ENCODE assay signal across 17 cellular contexts in genomic region chr3:177329854-177330253, GRCh38.
DNase-seq lines count a peak whose midpoint lies in the region; ATAC-seq, FAIRE-seq and TF ChIP-seq lines count a peak whose summit lies in the region.
"Had no signal": no experiment of that assay in that cellular context is flagged by ENCODE, and none has a peak within 500 bp of the region (broad histone marks: within the 10 kb centered on the region; RNA-seq: fewer than 3 reads in every experiment).

No MANE protein-coding gene starts in this region.

- no peak for DNase-seq in T-helper 17 cell
- peak; percentile 28 for DNase-seq in bronchial epithelial cell (ENCODE audit: low read depth)
- DNase-seq in lower lobe of right lung: no peak
- DNase-seq in D341Med (ENCODE audit: low spot score): no peak
- DNase-seq in brain microvascular endothelial cell: no peak
- DNase-seq in DMS 273 (lab: John Stamatoyannopoulos, UW; ENCODE audit: unreplicated experiment): no peak
- DNase-seq: BE2C; CD4-positive, alpha-beta memory T cell; DND-41; GF-D8; NCI-H1092; NCI-H226; NCI-H526 treated with DMSO at 0.1 percent for 48 hours had no signal

- in situ Hi-C loops in brain microvascular endothelial cell (cut with HindIII; ENCODE audit: low pct_ligation_motif_present, low sequenced_read_pairs): no loop called here

- peak overlapping the region; percentile 29 for H3K27ac Mint-ChIP-seq in T-helper 17 cell
- H3K27ac Mint-ChIP-seq: CD4-positive, alpha-beta memory T cell had no signal

- H3K4me1 ChIP-seq in lower lobe of right lung (peaks cover 19% of the 10 kb centered on the region), subcutaneous abdominal adipose tissue (ENCODE audit: control insufficient read depth in 5 of 5, insufficient read depth in 5 of 5, low read length in 5 of 5) (peaks cover 0 to 41% (median 38%) of the 10 kb centered on the region in 5 donors)

- TF ChIP-seq CTCF in bronchial epithelial cell (IDR thresholded peaks at IDR 0.05; ENCODE audit: insufficient read depth, low read length, severe bottlenecking) (no peak), lower lobe of right lung (IDR thresholded peaks at IDR 0.05) (no peak), brain microvascular endothelial cell (IDR thresholded peaks at IDR 0.05; ENCODE audit: low read depth, low read length, missing control alignments) (no peak)

- H3K36me3 ChIP-seq in bronchial epithelial cell (ENCODE audit: control insufficient read depth, insufficient read depth, low read length) (no peaks in the 10 kb centered on the region), lower lobe of right lung (no peaks in the 10 kb centered on the region), subcutaneous abdominal adipose tissue (ENCODE audit: control insufficient read depth in 5 of 5, insufficient read depth in 5 of 5, low read length in 5 of 5) (no peaks in the 10 kb centered on the region), brain microvascular endothelial cell (replicated peaks) (no peaks in the 10 kb centered on the region)
- H3K36me3 ChIP-seq: BE2C had no signal

- H3K36me3 Mint-ChIP-seq in T-helper 17 cell (ENCODE audit: low read depth): no peaks in the 10 kb centered on the region
- H3K36me3 Mint-ChIP-seq: CD4-positive, alpha-beta memory T cell had no signal

- H3K4me1 Mint-ChIP-seq in T-helper 17 cell: no peaks in the 10 kb centered on the region

- no peaks in the 10 kb centered on the region for H3K27me3 Mint-ChIP-seq in T-helper 17 cell
- H3K27me3 Mint-ChIP-seq: CD4-positive, alpha-beta memory T cell had no signal

- intact Hi-C loops in lower lobe of right lung (cut with DNase I): no loop called here

- H3K9me3 ChIP-seq in T-helper 17 cell (ENCODE audit: control insufficient read depth, low read length, poor library complexity, severe bottlenecking) (no peaks in the 10 kb centered on the region), lower lobe of right lung (no peaks in the 10 kb centered on the region), subcutaneous abdominal adipose tissue (ENCODE audit: control insufficient read depth in 5 of 5, low read length in 5 of 5) (no peaks in the 10 kb centered on the region)
- H3K9me3 ChIP-seq: BE2C had no signal

- H3K4me3 ChIP-seq in bronchial epithelial cell (ENCODE audit: low read depth, low read length) (no peak overlapping the region), lower lobe of right lung (no peak overlapping the region), subcutaneous abdominal adipose tissue (ENCODE audit: low read depth in 1 of 5, low read length in 5 of 5) (no peak overlapping the region), brain microvascular endothelial cell (ENCODE audit: low read depth, low read length) (no peak overlapping the region)

- H3K27me3 ChIP-seq in bronchial epithelial cell (ENCODE audit: control insufficient read depth, insufficient read depth, low read length) (no peaks in the 10 kb centered on the region), lower lobe of right lung (ENCODE audit: low read depth) (no peaks in the 10 kb centered on the region), subcutaneous abdominal adipose tissue (ENCODE audit: control insufficient read depth in 5 of 5, insufficient read depth in 4 of 5, low read length in 5 of 5) (no peaks in the 10 kb centered on the region), brain microvascular endothelial cell (replicated peaks) (no peaks in the 10 kb centered on the region)
- H3K27me3 ChIP-seq: BE2C had no signal

- ATAC-seq in T-helper 17 cell (no peak), lower lobe of right lung (peak; percentile 58 to 80)
- ATAC-seq: HCT116 had no signal

- FAIRE-seq in bronchial epithelial cell (lab: Jason Lieb, UNC): no peak
- FAIRE-seq: D721Med, HTR-8/SVneo had no signal

- H3K9ac ChIP-seq in subcutaneous abdominal adipose tissue (ENCODE audit: low read length in 5 of 5): no peak overlapping the region

- H3K27ac ChIP-seq in lower lobe of right lung: no peak overlapping the region
- H3K27ac ChIP-seq in subcutaneous abdominal adipose tissue (ENCODE audit: low read depth, low read length): peak overlapping the region; percentile 64
- no peak overlapping the region for H3K27ac ChIP-seq in brain microvascular endothelial cell

- H3K4me3 Mint-ChIP-seq in T-helper 17 cell: no peak overlapping the region
- H3K4me3 Mint-ChIP-seq: CD4-positive, alpha-beta memory T cell had no signal
